In genomic region chr3:97928986-97929385, GRCh38 we compare ENCODE assay signal across 21 cellular contexts.
"Had no signal": no experiment of that assay in that cellular context is flagged by ENCODE, and none has a peak within 500 bp of the region (broad histone marks: within the 10 kb centered on the region; RNA-seq: fewer than 3 reads in every experiment).

No MANE protein-coding gene starts in this region.

- H3K27me3 ChIP-seq: MG63 had no signal

- H3K27ac ChIP-seq: RWPE1 had no signal

- H3K4me3 ChIP-seq: MG63 had no signal

- DNase-seq: IMR-90, Karpas-422, KG1, MG63, NCI-H1092, NCI-H1105 treated with DMSO at 0.1 percent for 48 hours, NCI-H1436, NCI-H187, NCI-H2029, NCI-H2081 treated with DMSO at 0.1 percent for 48 hours, NCI-H2171, NCI-H226, NCI-H446, NCI-H510A, NCI-H524 treated with DMSO at 0.1 percent for 48 hours, NCI-H69, NCI-H774, SHP77, SK-N-SH had no signal

- H3K9me3 ChIP-seq: MG63, SK-N-SH had no signal

- H3K9ac ChIP-seq: SK-N-SH had no signal

- ATAC-seq: HepG2 had no signal

- H3K4me2 ChIP-seq: SK-N-SH had no signal
